In the genomic region with DNA sequence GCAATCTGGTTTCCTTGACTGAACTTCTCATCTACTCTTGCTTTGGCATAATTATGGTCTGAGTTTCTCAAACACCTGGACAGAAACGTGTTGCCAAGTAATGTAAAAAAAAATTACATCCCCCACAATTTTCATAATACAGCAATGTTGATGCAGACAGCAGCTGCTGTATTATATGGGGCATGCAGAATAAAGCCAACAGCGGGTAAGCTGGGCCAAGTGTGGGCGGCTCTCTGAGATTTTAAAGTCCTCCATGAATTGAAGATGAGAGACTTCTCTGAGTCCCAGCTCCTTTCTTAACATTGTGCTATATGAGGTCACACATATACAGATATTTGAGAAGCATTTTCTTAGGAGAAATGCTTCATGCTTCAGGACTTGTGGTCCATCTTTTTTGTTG, we compare ENCODE assay signal across 22 cellular contexts.
"Had no signal": no experiment of that assay in that cellular context is flagged by ENCODE, and none has a peak within 500 bp of the region (broad histone marks: within the 10 kb centered on the region; RNA-seq: fewer than 3 reads in every experiment).

No MANE protein-coding gene starts in this region.

- H3K4me3 ChIP-seq: colonic mucosa, esophagus muscularis mucosa, gastrocnemius medialis, sigmoid colon, smooth muscle cell, thoracic aorta had no signal

- DNase-seq: activated CD4-positive, alpha-beta T cell treated with anti-CD3 and anti-CD28 coated beads, Interleukin-2, amount 10 ng/mL, durations not matched to agents 7 days and 5 days; activated CD4-positive, CD25-positive, alpha-beta regulatory T cell treated with anti-CD3 and anti-CD28 coated beads, Interleukin-2, amount 50 U/mL, for 72 hours; activated CD8-positive, alpha-beta memory T cell treated with anti-CD3 and anti-CD28 coated beads, Interleukin-2, amount 10 ng/mL, durations not matched to agents 7 days and 5 days; activated CD8-positive, alpha-beta T cell treated with anti-CD3 and anti-CD28 coated beads for 36 hours; activated effector memory CD4-positive, alpha-beta T cell treated with anti-CD3 and anti-CD28 coated beads, Interleukin-2, amount 50 U/mL, for 16 hours; activated naive CD4-positive, alpha-beta T cell treated with anti-CD3 and anti-CD28 coated beads, Interleukin-2, amount 10 ng/mL, durations not matched to agents 7 days and 5 days; activated T-cell treated with anti-CD3 and anti-CD28 coated beads for 4 hours; amygdala; colonic mucosa; gastrocnemius medialis; hippocampal formation; left cardiac atrium; sigmoid colon; stimulated activated CD4-positive, alpha-beta T cell treated with anti-CD3 and anti-CD28 coated beads, Interleukin-15, amount 100 ng/mL, for 24 hours had no signal

- H3K27me3 ChIP-seq: colonic mucosa, esophagus muscularis mucosa, gastrocnemius medialis, sigmoid colon had no signal

- H3K9ac ChIP-seq: parathyroid adenoma had no signal

- H3K4me1 ChIP-seq: colonic mucosa, esophagus muscularis mucosa, gastrocnemius medialis, parathyroid adenoma, sigmoid colon had no signal

- H3K79me2 ChIP-seq: parathyroid adenoma had no signal

- H3K4me2 ChIP-seq: smooth muscle cell had no signal

- H3K27ac ChIP-seq: colonic mucosa, esophagus muscularis mucosa, gastrocnemius medialis, parathyroid adenoma, sigmoid colon, thoracic aorta, VCaP had no signal

- ATAC-seq: activated CD8-positive, alpha-beta memory T cell treated with anti-CD3 and anti-CD28 coated beads, Interleukin-2, amount 10 ng/mL, durations not matched to agents 7 days and 5 days; activated CD8-positive, alpha-beta T cell treated with anti-CD3 and anti-CD28 coated beads for 36 hours; gastrocnemius medialis; left cardiac atrium; natural killer cell treated with Interleukin-12 subunit alpha and Interleukin-12 subunit beta and Interleukin-15 and Interleukin-18, amount 100 ng/mL, for 72 hours; stimulated activated memory B cell treated with anti-CD40 and anti-IgM and Interleukin-4, amounts not matched to agents 10 μg/mL and 1 μg/mL and 100 μg/mL, for 72 hours had no signal

- FAIRE-seq: bronchial epithelial cell had no signal

- H3K36me3 ChIP-seq: colonic mucosa, esophagus muscularis mucosa, gastrocnemius medialis, sigmoid colon, thoracic aorta had no signal
